Comparison of ENCODE assay signal across 11 cellular contexts in genomic region chr17:50037321-50038107, GRCh38. TPM values are rescaled to one million over a fixed set of nuclear protein-coding genes. Genes with fewer than 3 reads are reported as not detected.
DNase-seq lines count a peak whose midpoint lies in the region; ATAC-seq and TF ChIP-seq lines count a peak whose summit lies in the region.
"Had no signal": no experiment of that assay in that cellular context is flagged by ENCODE, and none has a peak within 500 bp of the region (broad histone marks: within the 10 kb centered on the region; RNA-seq: fewer than 3 reads in every experiment).

No MANE protein-coding gene starts in this region.

- no peaks in the 10 kb centered on the region for H3K9me3 Mint-ChIP-seq in HFFc6

- peak overlapping the region; percentile 76 for H3K27ac Mint-ChIP-seq in HFFc6

- H3K4me3 Mint-ChIP-seq in HFFc6: no peak overlapping the region

- intact Hi-C loops in spleen (cut with DNase I; ENCODE audit: low total_unique reads): no loop called here

- H3K27me3 ChIP-seq in spleen (replicated peaks in 1 of 7): no peaks in the 10 kb centered on the region

- peaks cover 51% of the 10 kb centered on the region for H3K4me1 Mint-ChIP-seq in HFFc6 (ENCODE audit: low read depth)

- TF ChIP-seq CTCF in HFFc6 (IDR thresholded peaks at IDR 0.05) (no peak), spleen (IDR thresholded peaks at IDR 0.05 in 8 of 11, conservative IDR thresholded peaks at IDR 0.05 in 3 of 11) (no peak)

- H3K27ac ChIP-seq in spleen: peak overlapping the region; percentile 4 to 56 (median 39)
- H3K27ac ChIP-seq: neutrophil had no signal

- 55 to 77% (median 67%) methylated on average over 14 of the region's 14 CpGs for WGBS in spleen, 5 donors

- peaks cover 0 to 33% (median 16%) of the 10 kb centered on the region in 6 donors for H3K4me1 ChIP-seq in spleen

- H3K36me3 Mint-ChIP-seq in HFFc6 (ENCODE audit: low read depth): no peaks in the 10 kb centered on the region

- ATAC-seq in HG02623 (IDR thresholded peaks at IDR 0.05; ENCODE audit: unreplicated experiment) (no peak), GM21737 (IDR thresholded peaks at IDR 0.05; ENCODE audit: unreplicated experiment) (no peak)

- DNase-seq in HFFc6 (peak; percentile 81), astrocyte of the hippocampus (ENCODE audit: low read depth, low spot score) (peak; percentile 86), iris pigment epithelial cell (ENCODE audit: low read depth) (peak; percentile 86), spleen (peak; percentile 83), NCI-H1436 (lab: John Stamatoyannopoulos, UW) (no peak), NCI-H1417 (lab: John Stamatoyannopoulos, UW) (no peak)
- DNase-seq: effector memory CD4-positive, alpha-beta T cell; GDM1 had no signal

- H3K36me3 ChIP-seq in spleen: no peaks in the 10 kb centered on the region
- H3K36me3 ChIP-seq: neutrophil had no signal

- H3K27me3 Mint-ChIP-seq in HFFc6 (ENCODE audit: insufficient read depth): no peaks in the 10 kb centered on the region; the same call in 1 of the 2 replicates

- H3K9me3 ChIP-seq in spleen: no peaks in the 10 kb centered on the region
- H3K9me3 ChIP-seq: neutrophil had no signal

- no peak overlapping the region for H3K4me3 ChIP-seq in spleen

- TF ChIP-seq POLR2A in spleen (IDR thresholded peaks at IDR 0.05): no peak

RNA-seq across cellular contexts. Expression of gene ITGA3, which starts 18.4 kb away (rescaled TPM):
- 100 to 1,000 TPM; 272 to 319 (median 288) TPM for total RNA-seq in HFFc6 (2021; fragmentation: NEBNext Ultra II Directional; extraction: Animal tissue kit (Norgen Biotek cat#: 25700))
- 10 to 100 TPM; 22.7 to 52.3 (median 41.1) TPM for total RNA-seq in spleen
- polyA plus RNA-seq in spleen: 10 to 100 TPM in 1 of 3 donors, 1 to 10 TPM in 2; 5.5 to 16.6 (median 8.1) TPM

RNA-seq across cellular contexts. Expression of gene DLX3, which starts 42.5 kb away (rescaled TPM):
- not detected for total RNA-seq in HFFc6 (2021; fragmentation: NEBNext Ultra II Directional; extraction: Animal tissue kit (Norgen Biotek cat#: 25700))
- not detected for total RNA-seq in spleen
- polyA plus RNA-seq in spleen: under 1 TPM in 1 of 3 donors, not detected in 2; 0.02 TPM

RNA-seq across cellular contexts. Expression of gene PDK2, which starts 57.6 kb away (rescaled TPM):
- total RNA-seq in HFFc6 (2021; fragmentation: NEBNext Ultra II Directional; extraction: Animal tissue kit (Norgen Biotek cat#: 25700)): 10 to 100 TPM; 26.6 to 35.6 (median 29.6) TPM
- 10 to 100 TPM; 22.9 to 41.5 (median 26.1) TPM for total RNA-seq in spleen
- polyA plus RNA-seq in spleen: 10 to 100 TPM in 1 of 3 donors, 1 to 10 TPM in 2; 8.7 to 16.9 (median 9.5) TPM

Comparison
In these comparisons a context has a peak if more than half of its experiments do, and no peak if none do; other contexts are left out.
1. DNase-seq: peak in HFFc6 (single experiment), astrocyte of the hippocampus (single experiment), iris pigment epithelial cell (single experiment) and spleen (single experiment); none in NCI-H1436 (single experiment) and NCI-H1417 (0 of 3).
2. RNA of gene ITGA3, which starts 18.4 kb away (total RNA-seq): 272 to 319 TPM in HFFc6; 22.7 to 52.3 TPM in spleen; every median in the first group is over 4 times any median in the second.